In genomic region chr2:197453914-197454398, GRCh38 we compare ENCODE assay signal across 1 cellular context.
TF ChIP-seq lines count a peak whose summit lies in the region.

No MANE protein-coding gene starts in this region.

TF ChIP-seq in A549, 52 proteins besides CTCF, POLR2A, EP300 and RAD21:
- TF ChIP-seq NR3C1 (IDR thresholded peaks at IDR 0.05) (no peak), POLR2AphosphoS2 (conservative IDR thresholded peaks at IDR 0.05; ENCODE audit: low read length) (no peak), HDAC2 (IDR thresholded peaks at IDR 0.05) (no peak), HES2 (IDR thresholded peaks at IDR 0.05) (no peak), PBX3 (IDR thresholded peaks at IDR 0.05) (no peak), FOSL2 (IDR thresholded peaks at IDR 0.05) (no peak), FOSL2 (CRISPR knock-in tag; IDR thresholded peaks at IDR 0.05) (no peak), GATA3 (IDR thresholded peaks at IDR 0.05; ENCODE audit: borderline replicate concordance) (no peak; the same call in 1 of the 2 replicates), SMC3 (IDR thresholded peaks at IDR 0.05) (no peak), ESRRA (IDR thresholded peaks at IDR 0.05; ENCODE audit: borderline replicate concordance, low read length) (no peak)
